ENCODE assay signal across 1 cellular context in the genomic region with DNA sequence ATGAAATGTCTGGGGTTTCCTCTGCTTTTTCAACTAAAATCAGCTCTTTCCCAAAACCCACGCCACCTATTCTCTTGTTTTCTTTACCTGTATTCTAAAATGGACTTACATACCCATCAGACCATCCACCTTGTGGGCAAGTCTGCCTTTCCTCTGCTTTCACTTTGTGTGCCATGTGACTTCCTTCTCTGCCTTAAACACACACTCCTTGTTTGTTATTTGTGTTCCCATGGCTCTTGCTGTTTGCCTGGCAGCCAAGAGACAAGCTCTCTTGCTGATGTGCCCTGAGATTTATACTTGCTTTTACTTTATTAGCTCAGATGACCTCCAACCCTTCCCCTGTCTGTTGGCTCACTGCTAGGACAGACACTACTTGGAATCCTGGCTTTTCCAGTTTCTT.
TF ChIP-seq lines count a peak whose summit lies in the region.

No MANE protein-coding gene starts in this region.

TF ChIP-seq in HepG2, 621 proteins besides CTCF, POLR2A, EP300 and RAD21 (continued from another document):
- TF ChIP-seq, protein P1, sequence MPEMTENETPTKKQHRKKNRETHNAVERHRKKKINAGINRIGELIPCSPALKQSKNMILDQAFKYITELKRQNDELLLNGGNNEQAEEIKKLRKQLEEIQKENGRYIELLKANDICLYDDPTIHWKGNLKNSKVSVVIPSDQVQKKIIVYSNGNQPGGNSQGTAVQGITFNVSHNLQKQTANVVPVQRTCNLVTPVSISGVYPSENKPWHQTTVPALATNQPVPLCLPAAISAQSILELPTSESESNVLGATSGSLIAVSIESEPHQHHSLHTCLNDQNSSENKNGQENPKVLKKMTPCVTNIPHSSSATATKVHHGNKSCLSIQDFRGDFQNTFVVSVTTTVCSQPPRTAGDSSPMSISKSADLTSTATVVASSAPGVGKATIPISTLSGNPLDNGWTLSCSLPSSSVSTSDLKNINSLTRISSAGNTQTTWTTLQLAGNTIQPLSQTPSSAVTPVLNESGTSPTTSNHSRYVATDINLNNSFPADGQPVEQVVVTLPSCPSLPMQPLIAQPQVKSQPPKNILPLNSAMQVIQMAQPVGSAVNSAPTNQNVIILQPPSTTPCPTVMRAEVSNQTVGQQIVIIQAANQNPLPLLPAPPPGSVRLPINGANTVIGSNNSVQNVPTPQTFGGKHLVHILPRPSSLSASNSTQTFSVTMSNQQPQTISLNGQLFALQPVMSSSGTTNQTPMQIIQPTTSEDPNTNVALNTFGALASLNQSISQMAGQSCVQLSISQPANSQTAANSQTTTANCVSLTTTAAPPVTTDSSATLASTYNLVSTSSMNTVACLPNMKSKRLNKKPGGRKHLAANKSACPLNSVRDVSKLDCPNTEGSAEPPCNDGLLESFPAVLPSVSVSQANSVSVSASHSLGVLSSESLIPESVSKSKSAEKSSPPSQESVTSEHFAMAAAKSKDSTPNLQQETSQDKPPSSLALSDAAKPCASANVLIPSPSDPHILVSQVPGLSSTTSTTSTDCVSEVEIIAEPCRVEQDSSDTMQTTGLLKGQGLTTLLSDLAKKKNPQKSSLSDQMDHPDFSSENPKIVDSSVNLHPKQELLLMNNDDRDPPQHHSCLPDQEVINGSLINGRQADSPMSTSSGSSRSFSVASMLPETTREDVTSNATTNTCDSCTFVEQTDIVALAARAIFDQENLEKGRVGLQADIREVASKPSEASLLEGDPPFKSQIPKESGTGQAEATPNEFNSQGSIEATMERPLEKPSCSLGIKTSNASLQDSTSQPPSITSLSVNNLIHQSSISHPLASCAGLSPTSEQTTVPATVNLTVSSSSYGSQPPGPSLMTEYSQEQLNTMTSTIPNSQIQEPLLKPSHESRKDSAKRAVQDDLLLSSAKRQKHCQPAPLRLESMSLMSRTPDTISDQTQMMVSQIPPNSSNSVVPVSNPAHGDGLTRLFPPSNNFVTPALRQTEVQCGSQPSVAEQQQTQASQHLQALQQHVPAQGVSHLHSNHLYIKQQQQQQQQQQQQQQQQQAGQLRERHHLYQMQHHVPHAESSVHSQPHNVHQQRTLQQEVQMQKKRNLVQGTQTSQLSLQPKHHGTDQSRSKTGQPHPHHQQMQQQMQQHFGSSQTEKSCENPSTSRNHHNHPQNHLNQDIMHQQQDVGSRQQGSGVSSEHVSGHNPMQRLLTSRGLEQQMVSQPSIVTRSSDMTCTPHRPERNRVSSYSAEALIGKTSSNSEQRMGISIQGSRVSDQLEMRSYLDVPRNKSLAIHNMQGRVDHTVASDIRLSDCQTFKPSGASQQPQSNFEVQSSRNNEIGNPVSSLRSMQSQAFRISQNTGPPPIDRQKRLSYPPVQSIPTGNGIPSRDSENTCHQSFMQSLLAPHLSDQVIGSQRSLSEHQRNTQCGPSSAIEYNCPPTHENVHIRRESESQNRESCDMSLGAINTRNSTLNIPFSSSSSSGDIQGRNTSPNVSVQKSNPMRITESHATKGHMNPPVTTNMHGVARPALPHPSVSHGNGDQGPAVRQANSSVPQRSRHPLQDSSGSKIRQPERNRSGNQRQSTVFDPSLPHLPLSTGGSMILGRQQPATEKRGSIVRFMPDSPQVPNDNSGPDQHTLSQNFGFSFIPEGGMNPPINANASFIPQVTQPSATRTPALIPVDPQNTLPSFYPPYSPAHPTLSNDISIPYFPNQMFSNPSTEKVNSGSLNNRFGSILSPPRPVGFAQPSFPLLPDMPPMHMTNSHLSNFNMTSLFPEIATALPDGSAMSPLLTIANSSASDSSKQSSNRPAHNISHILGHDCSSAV (CRISPR knock-in tag; IDR thresholded peaks at IDR 0.05; ENCODE audit: borderline replicate concordance): no peak
- no peak for TF ChIP-seq KDM4B (CRISPR knock-in tag; IDR thresholded peaks at IDR 0.05)
- no peak for TF ChIP-seq ZFP90 (CRISPR knock-in tag; IDR thresholded peaks at IDR 0.05; ENCODE audit: borderline replicate concordance)
- TF ChIP-seq, protein P2, sequence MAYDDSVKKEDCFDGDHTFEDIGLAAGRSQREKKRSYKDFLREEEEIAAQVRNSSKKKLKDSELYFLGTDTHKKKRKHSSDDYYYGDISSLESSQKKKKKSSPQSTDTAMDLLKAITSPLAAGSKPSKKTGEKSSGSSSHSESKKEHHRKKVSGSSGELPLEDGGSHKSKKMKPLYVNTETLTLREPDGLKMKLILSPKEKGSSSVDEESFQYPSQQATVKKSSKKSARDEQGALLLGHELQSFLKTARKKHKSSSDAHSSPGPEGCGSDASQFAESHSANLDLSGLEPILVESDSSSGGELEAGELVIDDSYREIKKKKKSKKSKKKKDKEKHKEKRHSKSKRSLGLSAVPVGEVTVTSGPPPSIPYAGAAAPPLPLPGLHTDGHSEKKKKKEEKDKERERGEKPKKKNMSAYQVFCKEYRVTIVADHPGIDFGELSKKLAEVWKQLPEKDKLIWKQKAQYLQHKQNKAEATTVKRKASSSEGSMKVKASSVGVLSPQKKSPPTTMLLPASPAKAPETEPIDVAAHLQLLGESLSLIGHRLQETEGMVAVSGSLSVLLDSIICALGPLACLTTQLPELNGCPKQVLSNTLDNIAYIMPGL (CRISPR knock-in tag; IDR thresholded peaks at IDR 0.05; ENCODE audit: borderline replicate concordance in 1 of 2, low read depth in 1 of 2): no peak
- TF ChIP-seq, protein P3, sequence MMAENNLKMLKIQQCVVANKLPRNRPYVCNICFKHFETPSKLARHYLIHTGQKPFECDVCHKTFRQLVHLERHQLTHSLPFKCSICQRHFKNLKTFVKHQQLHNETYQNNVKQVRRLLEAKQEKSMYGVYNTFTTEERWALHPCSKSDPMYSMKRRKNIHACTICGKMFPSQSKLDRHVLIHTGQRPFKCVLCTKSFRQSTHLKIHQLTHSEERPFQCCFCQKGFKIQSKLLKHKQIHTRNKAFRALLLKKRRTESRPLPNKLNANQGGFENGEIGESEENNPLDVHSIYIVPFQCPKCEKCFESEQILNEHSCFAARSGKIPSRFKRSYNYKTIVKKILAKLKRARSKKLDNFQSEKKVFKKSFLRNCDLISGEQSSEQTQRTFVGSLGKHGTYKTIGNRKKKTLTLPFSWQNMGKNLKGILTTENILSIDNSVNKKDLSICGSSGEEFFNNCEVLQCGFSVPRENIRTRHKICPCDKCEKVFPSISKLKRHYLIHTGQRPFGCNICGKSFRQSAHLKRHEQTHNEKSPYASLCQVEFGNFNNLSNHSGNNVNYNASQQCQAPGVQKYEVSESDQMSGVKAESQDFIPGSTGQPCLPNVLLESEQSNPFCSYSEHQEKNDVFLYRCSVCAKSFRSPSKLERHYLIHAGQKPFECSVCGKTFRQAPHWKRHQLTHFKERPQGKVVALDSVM (CRISPR knock-in tag; IDR thresholded peaks at IDR 0.05): no peak
- TF ChIP-seq, protein P4, sequence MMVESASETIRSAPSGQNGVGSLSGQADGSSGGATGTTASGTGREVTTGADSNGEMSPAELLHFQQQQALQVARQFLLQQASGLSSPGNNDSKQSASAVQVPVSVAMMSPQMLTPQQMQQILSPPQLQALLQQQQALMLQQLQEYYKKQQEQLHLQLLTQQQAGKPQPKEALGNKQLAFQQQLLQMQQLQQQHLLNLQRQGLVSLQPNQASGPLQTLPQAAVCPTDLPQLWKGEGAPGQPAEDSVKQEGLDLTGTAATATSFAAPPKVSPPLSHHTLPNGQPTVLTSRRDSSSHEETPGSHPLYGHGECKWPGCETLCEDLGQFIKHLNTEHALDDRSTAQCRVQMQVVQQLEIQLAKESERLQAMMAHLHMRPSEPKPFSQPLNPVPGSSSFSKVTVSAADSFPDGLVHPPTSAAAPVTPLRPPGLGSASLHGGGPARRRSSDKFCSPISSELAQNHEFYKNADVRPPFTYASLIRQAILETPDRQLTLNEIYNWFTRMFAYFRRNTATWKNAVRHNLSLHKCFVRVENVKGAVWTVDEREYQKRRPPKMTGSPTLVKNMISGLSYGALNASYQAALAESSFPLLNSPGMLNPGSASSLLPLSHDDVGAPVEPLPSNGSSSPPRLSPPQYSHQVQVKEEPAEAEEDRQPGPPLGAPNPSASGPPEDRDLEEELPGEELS (CRISPR knock-in tag; IDR thresholded peaks at IDR 0.05): no peak
- TF ChIP-seq CC2D1A (CRISPR knock-in tag; IDR thresholded peaks at IDR 0.05): no peak
- TF ChIP-seq ZSCAN30 (CRISPR knock-in tag; IDR thresholded peaks at IDR 0.05): no peak
- no peak for TF ChIP-seq ZNF720 (CRISPR knock-in tag; IDR thresholded peaks at IDR 0.05)
- no peak for TF ChIP-seq TBX3 (IDR thresholded peaks at IDR 0.05; ENCODE audit: borderline replicate concordance)
- no peak for TF ChIP-seq MTF1 (CRISPR knock-in tag; IDR thresholded peaks at IDR 0.05)
- TF ChIP-seq, protein P5, sequence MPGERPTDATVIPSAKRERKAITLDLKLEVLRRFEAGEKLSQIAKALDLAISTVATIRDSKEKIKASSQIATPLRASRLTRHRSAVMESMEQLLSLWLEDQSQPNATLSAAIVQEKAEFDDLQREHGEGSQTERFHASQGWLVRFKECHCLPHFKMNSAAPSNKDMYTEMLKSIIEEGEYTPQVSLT (CRISPR knock-in tag; IDR thresholded peaks at IDR 0.05; ENCODE audit: borderline replicate concordance, low read depth): no peak
- TF ChIP-seq FOXA1 (IDR thresholded peaks at IDR 0.05): no peak
- 0 out of 2 replicates have a peak, but pooled peaks have one; percentile 15 for TF ChIP-seq FOXA1 (CRISPR knock-in tag; IDR thresholded peaks at IDR 0.05)
- TF ChIP-seq, protein P6, sequence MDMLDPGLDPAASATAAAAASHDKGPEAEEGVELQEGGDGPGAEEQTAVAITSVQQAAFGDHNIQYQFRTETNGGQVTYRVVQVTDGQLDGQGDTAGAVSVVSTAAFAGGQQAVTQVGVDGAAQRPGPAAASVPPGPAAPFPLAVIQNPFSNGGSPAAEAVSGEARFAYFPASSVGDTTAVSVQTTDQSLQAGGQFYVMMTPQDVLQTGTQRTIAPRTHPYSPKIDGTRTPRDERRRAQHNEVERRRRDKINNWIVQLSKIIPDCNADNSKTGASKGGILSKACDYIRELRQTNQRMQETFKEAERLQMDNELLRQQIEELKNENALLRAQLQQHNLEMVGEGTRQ (IDR thresholded peaks at IDR 0.05; ENCODE audit: low read depth, low read length): no peak; the same call in 1 of the 2 replicates
- TF ChIP-seq, protein P6 (CRISPR knock-in tag; IDR thresholded peaks at IDR 0.05; ENCODE audit: borderline replicate concordance): no peak
TF ChIP-seq in HepG2: peak in this region for 4.
